ENCODE assay signal across 8 cellular contexts in genomic region chr19:45468803-45469131, GRCh38.
DNase-seq lines count a peak whose midpoint lies in the region; ATAC-seq and TF ChIP-seq lines count a peak whose summit lies in the region.

No MANE protein-coding gene starts in this region.

- peak overlapping the region; percentile 87 for H3K4me3 Mint-ChIP-seq in nephron progenitor cell

- H3K27ac Mint-ChIP-seq in nephron progenitor cell = peak overlapping the region; percentile 99

- TF ChIP-seq CTCF in epithelial cell of esophagus (IDR thresholded peaks at IDR 0.05; ENCODE audit: insufficient read depth, low read depth, low read length, missing control alignments) = no peak
- TF ChIP-seq CTCF in nephron progenitor cell (IDR thresholded peaks at IDR 0.05) = no peak

- no peaks in the 10 kb centered on the region for H3K36me3 Mint-ChIP-seq in nephron progenitor cell (ENCODE audit: low read depth)

- peaks cover 57% of the 10 kb centered on the region for H3K4me1 Mint-ChIP-seq in nephron progenitor cell

- ATAC-seq in HG02678 (IDR thresholded peaks at IDR 0.05; ENCODE audit: unreplicated experiment) (peak; percentile 11), SK-N-SH treated with all-trans-retinoic acid at 6 μM for 48 hours (peak; percentile 30), HG02970 (IDR thresholded peaks at IDR 0.05; ENCODE audit: low FRiP score, unreplicated experiment) (no peak)

- H3K4me3 ChIP-seq in GM08714 (ENCODE audit: low read length) (peak overlapping the region; percentile 58), epithelial cell of esophagus (ENCODE audit: low read length) (peak overlapping the region; percentile 91)

- H3K9me3 Mint-ChIP-seq in nephron progenitor cell = no peaks in the 10 kb centered on the region

- H3K27me3 Mint-ChIP-seq in nephron progenitor cell (ENCODE audit: low read depth, poor library complexity) = peaks cover 70% of the 10 kb centered on the region

- DNase-seq in epithelial cell of esophagus (ENCODE audit: low read depth) (peak; percentile 56), nephron progenitor cell (no peak), GF-D8 (lab: John Stamatoyannopoulos, UW) (no peak), NCI-H2107 treated with DMSO at 0.1 percent for 48 hours (lab: John Stamatoyannopoulos, UW; ENCODE audit: unreplicated experiment) (no peak)

TF ChIP-seq in SK-N-SH treated with all-trans-retinoic acid at 6 μM for 48 hours, 23 proteins besides CTCF, POLR2A, EP300 and RAD21:
- TF ChIP-seq RARB (CRISPR knock-in tag; IDR thresholded peaks at IDR 0.05) (0 out of 2 replicates have a peak, but pooled peaks have one; percentile 48), OSR1 (CRISPR knock-in tag; IDR thresholded peaks at IDR 0.05) (no peak), PPARA (CRISPR knock-in tag; IDR thresholded peaks at IDR 0.05; ENCODE audit: borderline replicate concordance) (no peak), ZFP30 (CRISPR knock-in tag; IDR thresholded peaks at IDR 0.05) (no peak), ZFP3 (CRISPR knock-in tag; IDR thresholded peaks at IDR 0.05) (no peak), ZNF8 (CRISPR knock-in tag; IDR thresholded peaks at IDR 0.05) (0 out of 2 replicates have a peak, but pooled peaks have one; percentile 43), ZNF565 (CRISPR knock-in tag; conservative IDR thresholded peaks at IDR 0.05; ENCODE audit: low read depth) (no peak), ISL1 (CRISPR knock-in tag; IDR thresholded peaks at IDR 0.05) (no peak), CSDC2 (CRISPR knock-in tag; IDR thresholded peaks at IDR 0.05) (0 out of 2 replicates have a peak, but pooled peaks have one; percentile 85), ARNTL (CRISPR knock-in tag; IDR thresholded peaks at IDR 0.05; ENCODE audit: borderline replicate concordance, low read depth) (no peak), TCF4 (CRISPR knock-in tag; IDR thresholded peaks at IDR 0.05; ENCODE audit: borderline replicate concordance) (no peak), GLIS3 (CRISPR knock-in tag; IDR thresholded peaks at IDR 0.05) (no peak), BACH2 (CRISPR knock-in tag; IDR thresholded peaks at IDR 0.05; ENCODE audit: borderline replicate concordance) (no peak), ZNF70 (CRISPR knock-in tag; IDR thresholded peaks at IDR 0.05) (no peak), TOX (CRISPR knock-in tag; IDR thresholded peaks at IDR 0.05; ENCODE audit: borderline replicate concordance) (no peak), CREB5 (CRISPR knock-in tag; IDR thresholded peaks at IDR 0.05; ENCODE audit: low read depth) (no peak), ESRRG (CRISPR knock-in tag; IDR thresholded peaks at IDR 0.05) (no peak), ZC3H10 (CRISPR knock-in tag; IDR thresholded peaks at IDR 0.05) (no peak)
- TF ChIP-seq, protein P1, sequence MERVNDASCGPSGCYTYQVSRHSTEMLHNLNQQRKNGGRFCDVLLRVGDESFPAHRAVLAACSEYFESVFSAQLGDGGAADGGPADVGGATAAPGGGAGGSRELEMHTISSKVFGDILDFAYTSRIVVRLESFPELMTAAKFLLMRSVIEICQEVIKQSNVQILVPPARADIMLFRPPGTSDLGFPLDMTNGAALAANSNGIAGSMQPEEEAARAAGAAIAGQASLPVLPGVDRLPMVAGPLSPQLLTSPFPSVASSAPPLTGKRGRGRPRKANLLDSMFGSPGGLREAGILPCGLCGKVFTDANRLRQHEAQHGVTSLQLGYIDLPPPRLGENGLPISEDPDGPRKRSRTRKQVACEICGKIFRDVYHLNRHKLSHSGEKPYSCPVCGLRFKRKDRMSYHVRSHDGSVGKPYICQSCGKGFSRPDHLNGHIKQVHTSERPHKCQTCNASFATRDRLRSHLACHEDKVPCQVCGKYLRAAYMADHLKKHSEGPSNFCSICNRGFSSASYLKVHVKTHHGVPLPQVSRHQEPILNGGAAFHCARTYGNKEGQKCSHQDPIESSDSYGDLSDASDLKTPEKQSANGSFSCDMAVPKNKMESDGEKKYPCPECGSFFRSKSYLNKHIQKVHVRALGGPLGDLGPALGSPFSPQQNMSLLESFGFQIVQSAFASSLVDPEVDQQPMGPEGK (CRISPR knock-in tag; IDR thresholded peaks at IDR 0.05; ENCODE audit: borderline replicate concordance) = no peak
